ENCODE assay signal across 9 cellular contexts in the genomic region with DNA sequence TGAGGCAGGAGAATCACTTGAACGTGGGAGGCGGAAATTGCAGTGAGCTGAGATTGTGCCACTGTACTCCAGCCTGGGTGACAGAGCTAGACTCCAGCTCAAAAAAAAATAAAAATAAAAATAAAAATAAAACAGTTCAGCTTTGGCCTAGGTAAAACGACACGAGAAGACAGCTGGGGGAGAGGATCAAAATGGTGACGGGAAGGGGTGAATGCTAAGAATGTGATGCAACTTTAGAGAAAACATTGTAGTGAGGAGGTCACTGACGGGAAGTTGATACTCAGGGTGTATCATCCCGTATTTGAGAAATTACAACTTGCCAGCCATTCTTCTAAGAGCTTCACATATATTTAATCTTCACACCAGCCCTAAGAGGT. TPM values are rescaled to one million over a fixed set of nuclear protein-coding genes. Genes with fewer than 3 reads are reported as not detected.
DNase-seq lines count a peak whose midpoint lies in the region; ATAC-seq and TF ChIP-seq lines count a peak whose summit lies in the region.
"Had no signal": no experiment of that assay in that cellular context is flagged by ENCODE, and none has a peak within 500 bp of the region (broad histone marks: within the 10 kb centered on the region; RNA-seq: fewer than 3 reads in every experiment).

No MANE protein-coding gene starts in this region.

- H3K27ac ChIP-seq in cardiac muscle cell (no peak overlapping the region), lung (ENCODE audit: low read depth in 1 of 2, low read length in 1 of 2) (peak overlapping the region in 1 of 2 donors; percentile 93), uterus (peak overlapping the region; percentile 88)

- TF ChIP-seq CTCF in cardiac muscle cell (IDR thresholded peaks at IDR 0.05; ENCODE audit: low read depth, low read length) (no peak), astrocyte of the cerebellum (IDR thresholded peaks at IDR 0.05; ENCODE audit: low read depth, low read length, missing control alignments) (no peak), lung (IDR thresholded peaks at IDR 0.05; ENCODE audit: control extremely low read depth, extremely low read depth) (no peak), uterus (IDR thresholded peaks at IDR 0.05) (no peak)

- H3K4me1 ChIP-seq in cardiac muscle cell (ENCODE audit: low read depth) (no peaks in the 10 kb centered on the region), lung (ENCODE audit: control insufficient read depth in 2 of 2, insufficient read depth in 2 of 2, low read length in 2 of 2) (no peaks in the 10 kb centered on the region), uterus (no peaks in the 10 kb centered on the region)

- H3K27me3 ChIP-seq in cardiac muscle cell (no peaks in the 10 kb centered on the region), lung (ENCODE audit: control insufficient read depth, insufficient read depth) (no peaks in the 10 kb centered on the region), uterus (no peaks in the 10 kb centered on the region)

- ATAC-seq in lung (ENCODE audit: insufficient read depth, low FRiP score), result no peak
- no peak for ATAC-seq in GM19035 (IDR thresholded peaks at IDR 0.05; ENCODE audit: unreplicated experiment)
- no peak for ATAC-seq in GM18519 (IDR thresholded peaks at IDR 0.05; ENCODE audit: low FRiP score, unreplicated experiment)

- TF ChIP-seq POLR2A in uterus (IDR thresholded peaks at IDR 0.05), result no peak

- in situ Hi-C loops in astrocyte of the cerebellum (cut with HindIII; ENCODE audit: low sequenced_read_pairs), result loop anchor here (5.0 kb wide), 1 partner anchor 37 kb away; no protein-coding TSS in a partner anchor

- no peaks in the 10 kb centered on the region for H3K9me3 ChIP-seq in cardiac muscle cell (ENCODE audit: low read depth)
- no peaks in the 10 kb centered on the region for H3K9me3 ChIP-seq in lung (ENCODE audit: control insufficient read depth in 2 of 2, insufficient read depth in 1 of 2, low read length in 1 of 2)
- H3K9me3 ChIP-seq in uterus, result no peaks in the 10 kb centered on the region

- DNase-seq in cardiac muscle cell (ENCODE audit: low read depth in 1 of 2, low spot score in 1 of 2) (peak in 1 of 2 donors; percentile 36), cardiac septum (ENCODE audit: low spot score) (no peak), astrocyte of the cerebellum (ENCODE audit: low read depth) (no peak), lung (ENCODE audit: low spot score) (no peak), uterus (no peak), NK-92 (lab: John Stamatoyannopoulos, UW; ENCODE audit: unreplicated experiment) (no peak)
- DNase-seq: NCI-H526 treated with DMSO at 0.1 percent for 48 hours had no signal

- H3K36me3 ChIP-seq in cardiac muscle cell, result peaks cover 15% of the 10 kb centered on the region
- H3K36me3 ChIP-seq in lung (ENCODE audit: control insufficient read depth in 2 of 2, insufficient read depth in 2 of 2, low read length in 2 of 2), result peaks cover 10 to 34% of the 10 kb centered on the region in 2 donors
- no peaks in the 10 kb centered on the region for H3K36me3 ChIP-seq in uterus

- intact Hi-C loops in cardiac septum (cut with DNase I), result loop anchor here (5.0 kb wide), 1 partner anchor 62 kb away; a partner anchor contains a TSS
- intact Hi-C loops in uterus (cut with DNase I; ENCODE audit: low total_unique reads), result no loop called here

- H3K4me3 ChIP-seq in cardiac muscle cell (peak overlapping the region; percentile 70), astrocyte of the cerebellum (ENCODE audit: low read depth, low read length) (peak overlapping the region; percentile 79), lung (peak overlapping the region; percentile 83), uterus (peak overlapping the region; percentile 73 to 74)

- WGBS in lung, 2 donors, result 42 to 65% methylated on average over 7 of the region's 7 CpGs

RNA-seq across cellular contexts. Expression of a gene that starts 1.1 kb away (rescaled TPM):
- total RNA-seq in cardiac muscle cell, result 23.7 and 61.2 TPM in 2 replicates
- polyA plus RNA-seq in cardiac muscle cell, result 16.6 and 21.6 TPM in 2 replicates
- total RNA-seq in cardiac septum, result 16.0 TPM
- total RNA-seq in lung, result 10 to 100 TPM; 30.8 to 38.7 TPM
- polyA plus RNA-seq in lung, result 10 to 100 TPM; 10.9 to 35.3 TPM
- total RNA-seq in uterus, result 10 to 100 TPM in 3 of 4 donors, 1 to 10 TPM in 1; 5.9 to 47.8 (median 14.1) TPM

RNA-seq across cellular contexts. Expression of a gene that starts 24.9 kb away (rescaled TPM):
- 89.3 and 115 TPM in 2 replicates for total RNA-seq in cardiac muscle cell
- 37.1 and 63.7 TPM in 2 replicates for polyA plus RNA-seq in cardiac muscle cell
- 57.1 TPM for total RNA-seq in cardiac septum
- total RNA-seq in lung, result 100 to 1,000 TPM in 1 of 2 donors, 10 to 100 TPM in 1; 78.0 to 108 TPM
- polyA plus RNA-seq in lung, result 100 to 1,000 TPM in 1 of 2 donors, 10 to 100 TPM in 1; 70.3 to 113 TPM
- total RNA-seq in uterus, result 100 to 1,000 TPM in 2 of 4 donors, 10 to 100 TPM in 2; 61.4 to 112 (median 91.1) TPM

RNA-seq across cellular contexts. Expression of a gene that starts 28.5 kb away (rescaled TPM):
- total RNA-seq in cardiac muscle cell, result 37.8 and 42.5 TPM in 2 replicates
- polyA plus RNA-seq in cardiac muscle cell, result 81.8 and 83.2 TPM in 2 replicates
- total RNA-seq in cardiac septum, result 19.5 TPM
- total RNA-seq in lung, result 10 to 100 TPM; 18.7 to 22.5 TPM
- polyA plus RNA-seq in lung, result 10 to 100 TPM; 53.2 to 88.3 TPM
- 10 to 100 TPM in 2 of 4 donors, 1 to 10 TPM in 2; 7.1 to 15.3 (median 11.0) TPM for total RNA-seq in uterus
